In the genomic region with DNA sequence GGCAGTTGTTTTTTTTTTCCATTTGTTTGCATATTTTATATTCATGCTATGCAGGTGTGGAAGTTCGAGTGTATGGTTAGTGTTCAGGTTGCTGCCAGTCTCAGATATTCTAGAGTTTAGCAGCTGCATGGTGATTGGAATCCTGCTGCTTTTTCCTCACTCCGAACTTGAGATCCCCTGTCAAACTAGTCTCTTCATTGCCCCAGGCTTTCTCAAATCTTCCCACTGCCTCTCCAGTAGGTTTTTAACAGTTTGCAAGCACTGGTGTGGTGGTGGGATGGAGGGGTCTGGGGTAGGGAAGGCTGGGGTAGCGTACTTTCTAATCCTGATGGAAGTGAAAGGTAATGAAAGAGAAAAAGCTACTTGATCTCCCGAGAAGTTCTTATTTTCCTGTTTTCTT, we compare ENCODE assay signal across 22 cellular contexts.
DNase-seq lines count a peak whose midpoint lies in the region; ATAC-seq and TF ChIP-seq lines count a peak whose summit lies in the region.
"Had no signal": no experiment of that assay in that cellular context is flagged by ENCODE, and none has a peak within 500 bp of the region (broad histone marks: within the 10 kb centered on the region; RNA-seq: fewer than 3 reads in every experiment).

No MANE protein-coding gene starts in this region.

- peaks cover 12% of the 10 kb centered on the region for H3K4me1 Mint-ChIP-seq in WTC11
- H3K4me1 Mint-ChIP-seq: B cell had no signal

- POLR2A ChIA-PET in WTC11 (lab: Charles Lee) = no interaction called here

- DNase-seq in DMS53 (lab: John Stamatoyannopoulos, UW) = peak; percentile 37
- DNase-seq in DMS53 treated with DMSO at 0.1 percent for 48 hours (lab: John Stamatoyannopoulos, UW; ENCODE audit: unreplicated experiment) = no peak
- no peak for DNase-seq in WTC11 (ENCODE audit: low spot score)
- peak; percentile 16 for DNase-seq in iPS-NIHi7 (ENCODE audit: extremely low spot score)
- DNase-seq in retina = peak; percentile 21
- no peak for DNase-seq in D341Med (ENCODE audit: low spot score)
- DNase-seq in HuH-7 (ENCODE audit: low spot score) = no peak
- DNase-seq in activated T-cell treated with anti-CD3 and anti-CD28 coated beads for 4 hours = no peak
- DNase-seq: Caco-2; CD8-positive, alpha-beta T cell; DMS 273 treated with DMSO at 0.1 percent for 48 hours; DND-41; H7; NCI-H1092; NCI-H1417 treated with DMSO at 0.1 percent for 48 hours; NCI-H1694 treated with DMSO at 0.1 percent for 48 hours; NCI-H2081; NCI-H226; NCI-H510A; NCI-H748 treated with DMSO at 0.1 percent for 48 hours had no signal

- peaks cover 34% of the 10 kb centered on the region for H3K9me3 Mint-ChIP-seq in WTC11
- H3K9me3 Mint-ChIP-seq: CD8-positive, alpha-beta T cell had no signal

- H3K36me3 Mint-ChIP-seq in WTC11 = peaks cover 5% of the 10 kb centered on the region
- H3K36me3 Mint-ChIP-seq: CD8-positive, alpha-beta T cell had no signal

- H3K27me3 Mint-ChIP-seq in WTC11 (ENCODE audit: low read depth) = no peaks in the 10 kb centered on the region; the same call in 1 of the 2 replicates
- H3K27me3 Mint-ChIP-seq: B cell had no signal

- CTCF ChIA-PET in WTC11 (lab: Charles Lee) = no interaction called here

- H3K4me3 Mint-ChIP-seq in WTC11 = no peak overlapping the region
- H3K4me3 Mint-ChIP-seq: B cell; CD8-positive, alpha-beta T cell had no signal

- no peak overlapping the region for H3K27ac Mint-ChIP-seq in WTC11
- H3K27ac Mint-ChIP-seq: B cell; CD8-positive, alpha-beta T cell had no signal

- no peak for TF ChIP-seq CTCF in WTC11 (IDR thresholded peaks at IDR 0.05)

- peak; percentile 69 for ATAC-seq in WTC11
- ATAC-seq: CD8-positive, alpha-beta T cell; SK-N-SH treated with all-trans-retinoic acid at 6 μM for 48 hours had no signal

TF ChIP-seq in WTC11, 78 proteins besides CTCF, POLR2A, EP300 and RAD21:
- TF ChIP-seq, protein P1, sequence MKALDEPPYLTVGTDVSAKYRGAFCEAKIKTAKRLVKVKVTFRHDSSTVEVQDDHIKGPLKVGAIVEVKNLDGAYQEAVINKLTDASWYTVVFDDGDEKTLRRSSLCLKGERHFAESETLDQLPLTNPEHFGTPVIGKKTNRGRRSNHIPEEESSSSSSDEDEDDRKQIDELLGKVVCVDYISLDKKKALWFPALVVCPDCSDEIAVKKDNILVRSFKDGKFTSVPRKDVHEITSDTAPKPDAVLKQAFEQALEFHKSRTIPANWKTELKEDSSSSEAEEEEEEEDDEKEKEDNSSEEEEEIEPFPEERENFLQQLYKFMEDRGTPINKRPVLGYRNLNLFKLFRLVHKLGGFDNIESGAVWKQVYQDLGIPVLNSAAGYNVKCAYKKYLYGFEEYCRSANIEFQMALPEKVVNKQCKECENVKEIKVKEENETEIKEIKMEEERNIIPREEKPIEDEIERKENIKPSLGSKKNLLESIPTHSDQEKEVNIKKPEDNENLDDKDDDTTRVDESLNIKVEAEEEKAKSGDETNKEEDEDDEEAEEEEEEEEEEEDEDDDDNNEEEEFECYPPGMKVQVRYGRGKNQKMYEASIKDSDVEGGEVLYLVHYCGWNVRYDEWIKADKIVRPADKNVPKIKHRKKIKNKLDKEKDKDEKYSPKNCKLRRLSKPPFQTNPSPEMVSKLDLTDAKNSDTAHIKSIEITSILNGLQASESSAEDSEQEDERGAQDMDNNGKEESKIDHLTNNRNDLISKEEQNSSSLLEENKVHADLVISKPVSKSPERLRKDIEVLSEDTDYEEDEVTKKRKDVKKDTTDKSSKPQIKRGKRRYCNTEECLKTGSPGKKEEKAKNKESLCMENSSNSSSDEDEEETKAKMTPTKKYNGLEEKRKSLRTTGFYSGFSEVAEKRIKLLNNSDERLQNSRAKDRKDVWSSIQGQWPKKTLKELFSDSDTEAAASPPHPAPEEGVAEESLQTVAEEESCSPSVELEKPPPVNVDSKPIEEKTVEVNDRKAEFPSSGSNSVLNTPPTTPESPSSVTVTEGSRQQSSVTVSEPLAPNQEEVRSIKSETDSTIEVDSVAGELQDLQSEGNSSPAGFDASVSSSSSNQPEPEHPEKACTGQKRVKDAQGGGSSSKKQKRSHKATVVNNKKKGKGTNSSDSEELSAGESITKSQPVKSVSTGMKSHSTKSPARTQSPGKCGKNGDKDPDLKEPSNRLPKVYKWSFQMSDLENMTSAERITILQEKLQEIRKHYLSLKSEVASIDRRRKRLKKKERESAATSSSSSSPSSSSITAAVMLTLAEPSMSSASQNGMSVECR (CRISPR knock-in tag; IDR thresholded peaks at IDR 0.05; ENCODE audit: borderline replicate concordance) = no peak
- TF ChIP-seq, protein P2, sequence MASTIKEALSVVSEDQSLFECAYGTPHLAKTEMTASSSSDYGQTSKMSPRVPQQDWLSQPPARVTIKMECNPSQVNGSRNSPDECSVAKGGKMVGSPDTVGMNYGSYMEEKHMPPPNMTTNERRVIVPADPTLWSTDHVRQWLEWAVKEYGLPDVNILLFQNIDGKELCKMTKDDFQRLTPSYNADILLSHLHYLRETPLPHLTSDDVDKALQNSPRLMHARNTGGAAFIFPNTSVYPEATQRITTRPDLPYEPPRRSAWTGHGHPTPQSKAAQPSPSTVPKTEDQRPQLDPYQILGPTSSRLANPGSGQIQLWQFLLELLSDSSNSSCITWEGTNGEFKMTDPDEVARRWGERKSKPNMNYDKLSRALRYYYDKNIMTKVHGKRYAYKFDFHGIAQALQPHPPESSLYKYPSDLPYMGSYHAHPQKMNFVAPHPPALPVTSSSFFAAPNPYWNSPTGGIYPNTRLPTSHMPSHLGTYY (CRISPR knock-in tag; IDR thresholded peaks at IDR 0.05) = no peak
- TF ChIP-seq MXD4 (CRISPR knock-in tag; IDR thresholded peaks at IDR 0.05; ENCODE audit: borderline replicate concordance) (no peak), RELA (CRISPR knock-in tag; IDR thresholded peaks at IDR 0.05; ENCODE audit: borderline replicate concordance) (no peak), TP53 (CRISPR knock-in tag; IDR thresholded peaks at IDR 0.05) (no peak), ZNF121 (CRISPR knock-in tag; IDR thresholded peaks at IDR 0.05) (no peak), MYBL2 (CRISPR knock-in tag; IDR thresholded peaks at IDR 0.05) (no peak), FOXJ3 (CRISPR knock-in tag; IDR thresholded peaks at IDR 0.05; ENCODE audit: borderline replicate concordance) (no peak), TEAD1 (CRISPR knock-in tag; IDR thresholded peaks at IDR 0.05) (no peak), NFE2L1 (CRISPR knock-in tag; IDR thresholded peaks at IDR 0.05) (no peak), ZNF263 (CRISPR knock-in tag; IDR thresholded peaks at IDR 0.05; ENCODE audit: low read depth) (no peak), EMX1 (CRISPR knock-in tag; IDR thresholded peaks at IDR 0.05) (no peak)
- TF ChIP-seq, protein P3, sequence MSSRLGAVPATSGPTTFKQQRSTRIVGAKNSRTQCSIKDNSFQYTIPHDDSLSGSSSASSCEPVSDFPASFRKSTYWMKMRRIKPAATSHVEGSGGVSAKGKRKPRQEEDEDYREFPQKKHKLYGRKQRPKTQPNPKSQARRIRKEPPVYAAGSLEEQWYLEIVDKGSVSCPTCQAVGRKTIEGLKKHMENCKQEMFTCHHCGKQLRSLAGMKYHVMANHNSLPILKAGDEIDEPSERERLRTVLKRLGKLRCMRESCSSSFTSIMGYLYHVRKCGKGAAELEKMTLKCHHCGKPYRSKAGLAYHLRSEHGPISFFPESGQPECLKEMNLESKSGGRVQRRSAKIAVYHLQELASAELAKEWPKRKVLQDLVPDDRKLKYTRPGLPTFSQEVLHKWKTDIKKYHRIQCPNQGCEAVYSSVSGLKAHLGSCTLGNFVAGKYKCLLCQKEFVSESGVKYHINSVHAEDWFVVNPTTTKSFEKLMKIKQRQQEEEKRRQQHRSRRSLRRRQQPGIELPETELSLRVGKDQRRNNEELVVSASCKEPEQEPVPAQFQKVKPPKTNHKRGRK (CRISPR knock-in tag; IDR thresholded peaks at IDR 0.05; ENCODE audit: borderline replicate concordance) = no peak
- TF ChIP-seq, protein P4, sequence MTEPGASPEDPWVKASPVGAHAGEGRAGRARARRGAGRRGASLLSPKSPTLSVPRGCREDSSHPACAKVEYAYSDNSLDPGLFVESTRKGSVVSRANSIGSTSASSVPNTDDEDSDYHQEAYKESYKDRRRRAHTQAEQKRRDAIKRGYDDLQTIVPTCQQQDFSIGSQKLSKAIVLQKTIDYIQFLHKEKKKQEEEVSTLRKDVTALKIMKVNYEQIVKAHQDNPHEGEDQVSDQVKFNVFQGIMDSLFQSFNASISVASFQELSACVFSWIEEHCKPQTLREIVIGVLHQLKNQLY (CRISPR knock-in tag; IDR thresholded peaks at IDR 0.05) = no peak
- TF ChIP-seq, protein P5, sequence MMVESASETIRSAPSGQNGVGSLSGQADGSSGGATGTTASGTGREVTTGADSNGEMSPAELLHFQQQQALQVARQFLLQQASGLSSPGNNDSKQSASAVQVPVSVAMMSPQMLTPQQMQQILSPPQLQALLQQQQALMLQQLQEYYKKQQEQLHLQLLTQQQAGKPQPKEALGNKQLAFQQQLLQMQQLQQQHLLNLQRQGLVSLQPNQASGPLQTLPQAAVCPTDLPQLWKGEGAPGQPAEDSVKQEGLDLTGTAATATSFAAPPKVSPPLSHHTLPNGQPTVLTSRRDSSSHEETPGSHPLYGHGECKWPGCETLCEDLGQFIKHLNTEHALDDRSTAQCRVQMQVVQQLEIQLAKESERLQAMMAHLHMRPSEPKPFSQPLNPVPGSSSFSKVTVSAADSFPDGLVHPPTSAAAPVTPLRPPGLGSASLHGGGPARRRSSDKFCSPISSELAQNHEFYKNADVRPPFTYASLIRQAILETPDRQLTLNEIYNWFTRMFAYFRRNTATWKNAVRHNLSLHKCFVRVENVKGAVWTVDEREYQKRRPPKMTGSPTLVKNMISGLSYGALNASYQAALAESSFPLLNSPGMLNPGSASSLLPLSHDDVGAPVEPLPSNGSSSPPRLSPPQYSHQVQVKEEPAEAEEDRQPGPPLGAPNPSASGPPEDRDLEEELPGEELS (CRISPR knock-in tag; IDR thresholded peaks at IDR 0.05) = no peak
TF ChIP-seq in WTC11: peak in this region for 0.

Comparison
In these comparisons a context has a peak if more than half of its experiments do, and no peak if none do; other contexts are left out.
1. DNase-seq: peak in DMS53 (single experiment), iPS-NIHi7 (single experiment) and retina (single experiment); none in DMS53 treated with DMSO at 0.1 percent for 48 hours (single experiment), WTC11 (single experiment), D341Med (single experiment), HuH-7 (single experiment) and activated T-cell treated with anti-CD3 and anti-CD28 coated beads for 4 hours (single experiment).